Comparison of ENCODE assay signal across 14 cellular contexts in genomic region chr10:99775850-99776249, GRCh38. TPM values are rescaled to one million over a fixed set of nuclear protein-coding genes. Genes with fewer than 3 reads are reported as not detected.
A peak's percentile ranks its signal among the peaks of the same experiment; 100 is the strongest.
DNase-seq lines count a peak whose midpoint lies in the region; FAIRE-seq and TF ChIP-seq lines count a peak whose summit lies in the region.
"Had no signal": no experiment of that assay in that cellular context is flagged by ENCODE, and none has a peak within 500 bp of the region (broad histone marks: within the 10 kb centered on the region; RNA-seq: fewer than 3 reads in every experiment).

No MANE protein-coding gene starts in this region.

- no peaks in the 10 kb centered on the region for H3K9me3 ChIP-seq in breast epithelium
- H3K9me3 ChIP-seq in adrenal gland (replicated peaks in 1 of 3): no peaks in the 10 kb centered on the region
- H3K9me3 ChIP-seq: BE2C had no signal

- POLR2A ChIA-PET in MCF 10A (lab: Yijun Ruan, JAX): interaction anchor here (0.9 to 10.4 kb wide), 8 partner anchors 9 to 155 kb away, joined by 3 to 129 read pairs (median 4); partner anchors contain the start of genes COX15 and CUTC

- H3K36me3 ChIP-seq in breast epithelium: no peaks in the 10 kb centered on the region
- H3K36me3 ChIP-seq in adrenal gland (replicated peaks in 1 of 2): no peaks in the 10 kb centered on the region
- H3K36me3 ChIP-seq: BE2C had no signal

- FAIRE-seq in islet of Langerhans (lab: Jason Lieb, UNC): peak; percentile 97

- TF ChIP-seq CTCF in MCF 10A (IDR thresholded peaks at IDR 0.05; ENCODE audit: unreplicated experiment) (no peak), breast epithelium (IDR thresholded peaks at IDR 0.05) (no peak), adrenal gland (IDR thresholded peaks at IDR 0.05) (no peak), GM20000 (IDR thresholded peaks at IDR 0.05; ENCODE audit: extremely low read depth, missing control alignments) (no peak)

- no TSS peak for BruUV-seq in MCF 10A (replicated peaks; lab: Mats Ljungman, UMichigan)

- no peak overlapping the region for H3K4me3 ChIP-seq in breast epithelium
- H3K4me3 ChIP-seq in adrenal gland: no peak overlapping the region
- H3K4me3 ChIP-seq: dorsolateral prefrontal cortex had no signal

- TF ChIP-seq POLR2A in breast epithelium (IDR thresholded peaks at IDR 0.05) (no peak), adrenal gland (IDR thresholded peaks at IDR 0.05) (no peak)

- peak; percentile 76 for DNase-seq in MCF 10A (ENCODE audit: unreplicated experiment)
- DNase-seq in breast epithelium (ENCODE audit: low spot score in 2 of 2): no peak
- DNase-seq in adrenal gland: peak in 3 of 7 donors; percentile 39 to 41 (median 41)
- DNase-seq in globus pallidus (ENCODE audit: low spot score): no peak
- no peak for DNase-seq in OCI-M2 (lab: John Stamatoyannopoulos, UW; ENCODE audit: unreplicated experiment)
- no peak for DNase-seq in GM20000 (ENCODE audit: low spot score)
- no peak for DNase-seq in activated T-cell treated with anti-CD3 and anti-CD28 coated beads, Interleukin-2, amount 50 U/mL, for 1 hour
- DNase-seq: activated CD4-positive, alpha-beta T cell treated with anti-CD3 and anti-CD28 coated beads, Interleukin-2, amount 50 U/mL, for 1 hour; BE2C; dorsolateral prefrontal cortex; NCI-H2227 treated with DMSO at 0.1 percent for 48 hours; stimulated activated naive CD4-positive, alpha-beta T cell treated with Interleukin-2 at 50 U/mL for 16 hours had no signal

- H3K27me3 Mint-ChIP-seq in MCF 10A (ENCODE audit: insufficient read depth, unreplicated experiment): no peaks in the 10 kb centered on the region

- H3K36me3 Mint-ChIP-seq in MCF 10A (ENCODE audit: insufficient read depth, unreplicated experiment): no peaks in the 10 kb centered on the region
- H3K36me3 Mint-ChIP-seq: natural killer cell treated with Interleukin-12 subunit alpha and Interleukin-12 subunit beta and Interleukin-15 and Interleukin-18, amount 100 ng/mL, for 72 hours had no signal

- peak overlapping the region; percentile 85 for H3K27ac Mint-ChIP-seq in MCF 10A (ENCODE audit: low read depth, unreplicated experiment)
- H3K27ac Mint-ChIP-seq: natural killer cell treated with Interleukin-12 subunit alpha and Interleukin-12 subunit beta and Interleukin-15 and Interleukin-18, amount 100 ng/mL, for 72 hours had no signal

- H3K27me3 ChIP-seq in breast epithelium: no peaks in the 10 kb centered on the region
- H3K27me3 ChIP-seq in adrenal gland: no peaks in the 10 kb centered on the region
- H3K27me3 ChIP-seq: BE2C, dorsolateral prefrontal cortex had no signal

- no peak overlapping the region for H3K4me3 Mint-ChIP-seq in MCF 10A (ENCODE audit: unreplicated experiment)
- H3K4me3 Mint-ChIP-seq: natural killer cell treated with Interleukin-12 subunit alpha and Interleukin-12 subunit beta and Interleukin-15 and Interleukin-18, amount 100 ng/mL, for 72 hours had no signal

- CTCF ChIA-PET in MCF 10A (lab: Yijun Ruan, JAX): no interaction called here

- H3K4me1 Mint-ChIP-seq in MCF 10A (ENCODE audit: insufficient read depth, unreplicated experiment): peaks cover 40% of the 10 kb centered on the region

- no peak overlapping the region for H3K27ac ChIP-seq in breast epithelium
- peak overlapping the region in 4 of 5 donors; percentile 30 to 43 (median 40) for H3K27ac ChIP-seq in adrenal gland

- no peaks in the 10 kb centered on the region for H3K4me1 ChIP-seq in breast epithelium
- peaks cover 5% of the 10 kb centered on the region in 2 donors for H3K4me1 ChIP-seq in adrenal gland (replicated peaks in 1 of 2)

- no peaks in the 10 kb centered on the region for H3K9me3 Mint-ChIP-seq in MCF 10A (ENCODE audit: unreplicated experiment)
- H3K9me3 Mint-ChIP-seq: natural killer cell treated with Interleukin-12 subunit alpha and Interleukin-12 subunit beta and Interleukin-15 and Interleukin-18, amount 100 ng/mL, for 72 hours had no signal

- intact Hi-C loops in MCF 10A (cut with micrococcal nuclease): no loop called here
- intact Hi-C loops in breast epithelium (cut with DNase I; ENCODE audit: low total_unique reads): no loop called here
- intact Hi-C loops in adrenal gland (cut with DNase I): no loop called here

RNA-seq across cellular contexts. Expression of gene ABCC2, which starts 6.6 kb away (rescaled TPM):
- total RNA-seq in MCF 10A (2022) (6.3 and 7.4 TPM in 2 replicates), breast epithelium (1 to 10 TPM; 2.0 to 3.1 (median 2.1) TPM), adrenal gland (1 to 10 TPM in 3 of 8 donors, under 1 TPM in 5; 0.55 to 1.6 (median 0.64) TPM)
- polyA plus RNA-seq in adrenal gland: 1 to 10 TPM in 2 of 3 donors, under 1 TPM in 1; 0.66 to 2.1 (median 1.4) TPM

RNA-seq across cellular contexts. Expression of gene CUTC, which starts 43.8 kb away (rescaled TPM):
- total RNA-seq in MCF 10A (2022) (11.9 and 15.0 TPM in 2 replicates), breast epithelium (10 to 100 TPM; 23.4 to 81.0 (median 33.4) TPM), adrenal gland (10 to 100 TPM; 16.0 to 24.5 (median 19.4) TPM)
- polyA plus RNA-seq in adrenal gland: 10 to 100 TPM; 18.9 to 29.9 (median 20.2) TPM

RNA-seq across cellular contexts. Expression of gene COX15, which starts 43.9 kb away (rescaled TPM):
- total RNA-seq in MCF 10A (2022) (50.7 and 55.3 TPM in 2 replicates), breast epithelium (10 to 100 TPM; 28.2 to 38.3 (median 32.2) TPM), adrenal gland (10 to 100 TPM; 49.6 to 89.7 (median 64.2) TPM)
- 10 to 100 TPM; 13.4 to 59.4 (median 22.2) TPM for polyA plus RNA-seq in adrenal gland

Comparison
In these comparisons a context has a peak if more than half of its experiments do, and no peak if none do; other contexts are left out.
1. H3K27ac ChIP-seq: peak in adrenal gland (4 of 5); none in breast epithelium (0 of 2).